Comparison of ENCODE assay signal across 8 cellular contexts in genomic region chrX:12975999-12976558, GRCh38. TPM values are rescaled to one million over a fixed set of nuclear protein-coding genes. Genes with fewer than 3 reads are reported as not detected.
DNase-seq lines count a peak whose midpoint lies in the region; ATAC-seq and TF ChIP-seq lines count a peak whose summit lies in the region.

No MANE protein-coding gene starts in this region.

- TSS peak; percentile 88 for BruUV-seq in mammary epithelial cell (replicated peaks; lab: Mats Ljungman, UMichigan)

- ATAC-seq in HG03097 (IDR thresholded peaks at IDR 0.05; ENCODE audit: low FRiP score, unreplicated experiment), result no peak

- intact Hi-C loops in mammary epithelial cell (cut with micrococcal nuclease), result loop anchor here (1.0 to 10.0 kb wide), 7 partner anchors 29 to 512 kb away; no protein-coding TSS in a partner anchor

- no peaks in the 10 kb centered on the region for H4K20me1 ChIP-seq in mammary epithelial cell (ENCODE audit: insufficient read depth, low read length)

- H3K9ac ChIP-seq in mammary epithelial cell (ENCODE audit: insufficient read depth, low read length), result peak overlapping the region; percentile 82

- peak overlapping the region; percentile 82 for H3K4me2 ChIP-seq in mammary epithelial cell (ENCODE audit: insufficient read depth, low read depth, low read length)

- peaks cover 21% of the 10 kb centered on the region for H3K36me3 ChIP-seq in HAP-1 (replicated peaks)
- no peaks in the 10 kb centered on the region for H3K36me3 ChIP-seq in mammary epithelial cell (ENCODE audit: insufficient read depth, low read length)

- H3K9me3 ChIP-seq in HAP-1, result no peaks in the 10 kb centered on the region
- H3K9me3 ChIP-seq in mammary epithelial cell (replicated peaks; ENCODE audit: insufficient read depth, low read length), result no peaks in the 10 kb centered on the region

- WGBS in mammary epithelial cell (ENCODE audit: low coverage, missing lambda C conversion rate), result 11% methylated on average over 23 of the region's 34 CpGs

- H3K27me3 ChIP-seq in HAP-1 (ENCODE audit: low read depth) (no peaks in the 10 kb centered on the region), mammary epithelial cell (ENCODE audit: insufficient read depth, low read length) (no peaks in the 10 kb centered on the region)

- H3K79me2 ChIP-seq in mammary epithelial cell (ENCODE audit: insufficient read depth, low read length), result peaks cover 14% of the 10 kb centered on the region

- peaks cover 44% of the 10 kb centered on the region for H3K4me1 ChIP-seq in HAP-1
- H3K4me1 ChIP-seq in mammary epithelial cell (ENCODE audit: insufficient read depth, low read length), result peaks cover 7% of the 10 kb centered on the region

- peak overlapping the region; percentile 93 for H3K27ac ChIP-seq in mammary epithelial cell (ENCODE audit: insufficient read depth, low read depth, low read length)

- CTCF ChIA-PET in mammary epithelial cell (lab: Charles Lee; ENCODE audit: low non-redundant PET), result no interaction called here

- in situ Hi-C loops in HAP-1 (cut with MboI; ENCODE audit: low sequenced_read_pairs) (no loop called here), mammary epithelial cell (cut with MboI; ENCODE audit: low sequenced_read_pairs in 2 of 2) (no loop called here)

- DNase-seq in AG08396 (ENCODE audit: low spot score), result peak; percentile 46
- DNase-seq in HAP-1 (ENCODE audit: low spot score in 2 of 2), result peak; percentile 56 to 82
- peak; percentile 53 for DNase-seq in RPMI7951 (ENCODE audit: low read depth)
- no peak for DNase-seq in mammary epithelial cell
- DNase-seq in iris pigment epithelial cell (ENCODE audit: low read depth), result peak; percentile 43
- DNase-seq in stimulated activated CD8-positive, alpha-beta memory T cell treated with anti-CD3 and anti-CD28 coated beads, Interleukin-4, amount 100 ng/mL, for 48 hours, result peak; percentile 47
- DNase-seq in NCI-H446 treated with DMSO at 0.1 percent for 48 hours (lab: John Stamatoyannopoulos, UW), result no peak

- peak overlapping the region; percentile 6 for H2AFZ ChIP-seq in mammary epithelial cell (ENCODE audit: low read depth, low read length)

- H3K4me3 ChIP-seq in HAP-1 (peak overlapping the region; percentile 92), mammary epithelial cell (replicated peaks in 1 of 3; ENCODE audit: insufficient read depth in 1 of 3, low read depth in 2 of 3, low read length in 3 of 3) (peak overlapping the region; percentile 79 to 87 (median 80))

- TF ChIP-seq CTCF in mammary epithelial cell (conservative IDR thresholded peaks at IDR 0.05 in 1 of 2, IDR thresholded peaks at IDR 0.05 in 1 of 2; ENCODE audit: extremely low read depth in 1 of 2, insufficient read depth in 1 of 2, low read depth in 1 of 2, low read length in 2 of 2), result no peak

- dilution Hi-C loops in mammary epithelial cell (cut with HindIII; ENCODE audit: low sequenced_read_pairs), result no loop called here

RNA-seq across cellular contexts. Expression of gene TMSB4X, which starts 1.2 kb away (rescaled TPM):
- 3,554 and 3,782 TPM in 2 replicates for total RNA-seq in RPMI7951 (2014; rRNA removed; shearing (Covaris generic))
- total RNA-seq in mammary epithelial cell, result 1,000 to 10,000 TPM; 1,481 to 1,998 TPM
- polyA plus RNA-seq in mammary epithelial cell, result 2,487 TPM
- 1,100 TPM for polyA minus RNA-seq in mammary epithelial cell

Comparison
In these comparisons a context has a peak if more than half of its experiments do, and no peak if none do; other contexts are left out.
1. DNase-seq: peak in AG08396 (single experiment), HAP-1 (2 of 2), RPMI7951 (single experiment), iris pigment epithelial cell (single experiment) and stimulated activated CD8-positive, alpha-beta memory T cell treated with anti-CD3 and anti-CD28 coated beads, Interleukin-4, amount 100 ng/mL, for 48 hours (single experiment); none in mammary epithelial cell (single experiment) and NCI-H446 treated with DMSO at 0.1 percent for 48 hours (single experiment).